ENCODE assay signal across 8 cellular contexts in genomic region chr19:10502524-10503001, GRCh38. TPM values are rescaled to one million over a fixed set of nuclear protein-coding genes. Genes with fewer than 3 reads are reported as not detected.
A peak's percentile ranks its signal among the peaks of the same experiment; 100 is the strongest.
DNase-seq lines count a peak whose midpoint lies in the region; ATAC-seq and TF ChIP-seq lines count a peak whose summit lies in the region.

No MANE protein-coding gene starts in this region.

- peak overlapping the region; percentile 9 for H2BK12ac ChIP-seq in trophoblast cell (ENCODE audit: low read length)

- no CpG with 5 or more reads among the region's 65 CpGs for WGBS in trophoblast cell (ENCODE audit: extremely low coverage, insufficient coverage, insufficient read length)

- H3K4me1 ChIP-seq in cardiac muscle cell (ENCODE audit: low read depth) (no peaks in the 10 kb centered on the region), trophoblast cell (ENCODE audit: control insufficient read depth in 1 of 2, insufficient read depth in 2 of 2, low read length in 2 of 2) (peaks cover 8 to 10% of the 10 kb centered on the region in 2 experiments), tibial artery (peaks cover 0 to 48% (median 36%) of the 10 kb centered on the region in 4 donors)

- peak; percentile 82 for ATAC-seq in HG02678 (IDR thresholded peaks at IDR 0.05; ENCODE audit: unreplicated experiment)

- no peak overlapping the region for H3K23ac ChIP-seq in trophoblast cell (ENCODE audit: low read length)

- DNase-seq in NCI-H128 (lab: John Stamatoyannopoulos, UW; ENCODE audit: unreplicated experiment): peak; percentile 86
- DNase-seq in activated naive CD8-positive, alpha-beta T cell treated with anti-CD3 and anti-CD28 coated beads, Interleukin-2, amount 50 U/mL, for 16 hours (ENCODE audit: low read depth, low spot score): peak; percentile 79
- peak; percentile 91 to 97 for DNase-seq in cardiac muscle cell (ENCODE audit: low read depth in 1 of 2, low spot score in 1 of 2)
- peak; percentile 81 to 92 for DNase-seq in trophoblast cell
- peak; percentile 94 to 97 for DNase-seq in tibial artery

- H3K4me2 ChIP-seq in SU-DHL-6 (ENCODE audit: low read depth, low read length, poor library complexity, severe bottlenecking) (peak overlapping the region; percentile 72), trophoblast cell (ENCODE audit: low read length) (peak overlapping the region; percentile 92)

- H3K79me2 ChIP-seq in SU-DHL-6 (ENCODE audit: insufficient read depth, low read length) (peaks cover 40% of the 10 kb centered on the region), trophoblast cell (ENCODE audit: control insufficient read depth, insufficient read depth, low read length, poor library complexity) (peaks cover 17% of the 10 kb centered on the region)

- peaks cover 17% of the 10 kb centered on the region for H3K79me1 ChIP-seq in trophoblast cell (ENCODE audit: low read length)

- H2BK5ac ChIP-seq in trophoblast cell (ENCODE audit: low read depth, low read length, poor library complexity): peak overlapping the region; percentile 53

- peak overlapping the region; percentile 77 for H3K4ac ChIP-seq in trophoblast cell (ENCODE audit: low read depth, low read length)

- peak overlapping the region; percentile 97 for H4K12ac ChIP-seq in trophoblast cell (ENCODE audit: low read depth, low read length)

- H3K9me3 ChIP-seq in SU-DHL-6 (ENCODE audit: insufficient read depth, low read length) (no peaks in the 10 kb centered on the region), cardiac muscle cell (ENCODE audit: low read depth) (no peaks in the 10 kb centered on the region), trophoblast cell (ENCODE audit: insufficient read depth, low read depth, low read length) (peaks cover 3% of the 10 kb centered on the region), tibial artery (no peaks in the 10 kb centered on the region)

- H4K20me1 ChIP-seq in SU-DHL-6 (ENCODE audit: low read depth, low read length): no peaks in the 10 kb centered on the region

- H3K4me3 ChIP-seq in GM12875 (ENCODE audit: low read depth, low read length): peak overlapping the region; percentile 84
- H3K4me3 ChIP-seq in SU-DHL-6 (ENCODE audit: insufficient read depth, low read length, poor library complexity, severe bottlenecking): peak overlapping the region; percentile 73
- peak overlapping the region; percentile 85 for H3K4me3 ChIP-seq in cardiac muscle cell
- H3K4me3 ChIP-seq in trophoblast cell (ENCODE audit: low read depth, low read length): peak overlapping the region; percentile 89
- H3K4me3 ChIP-seq in tibial artery: peak overlapping the region; percentile 96

- H3K27me3 ChIP-seq in SU-DHL-6 (ENCODE audit: low read length): no peaks in the 10 kb centered on the region
- no peaks in the 10 kb centered on the region for H3K27me3 ChIP-seq in cardiac muscle cell
- no peaks in the 10 kb centered on the region for H3K27me3 ChIP-seq in trophoblast cell (ENCODE audit: insufficient read depth, low read length)
- no peaks in the 10 kb centered on the region for H3K27me3 ChIP-seq in tibial artery

- peak overlapping the region; percentile 83 for H3K27ac ChIP-seq in SU-DHL-6 (ENCODE audit: low read depth, low read length)
- H3K27ac ChIP-seq in cardiac muscle cell: peak overlapping the region; percentile 85
- peak overlapping the region; percentile 69 for H3K27ac ChIP-seq in trophoblast cell (ENCODE audit: low read depth, low read length)
- peak overlapping the region; percentile 97 to 99 for H3K27ac ChIP-seq in tibial artery

- intact Hi-C loops in tibial artery (cut with DNase I; ENCODE audit: low total_unique reads): loop anchor here (5.0 kb wide), 1 partner anchor 65 kb away; the partner anchor contains the start of genes CDKN2D and KRI1

- peak overlapping the region; percentile 90 for H3K14ac ChIP-seq in trophoblast cell (ENCODE audit: low read length)

- H3K9ac ChIP-seq in SU-DHL-6 (ENCODE audit: low read length): peak overlapping the region; percentile 87
- H3K9ac ChIP-seq in trophoblast cell (ENCODE audit: low read length): peak overlapping the region; percentile 98

- H3F3A ChIP-seq in SU-DHL-6 (ENCODE audit: insufficient read depth): peaks cover 16% of the 10 kb centered on the region

- H3K9me2 ChIP-seq in SU-DHL-6 (replicated peaks; ENCODE audit: insufficient read depth, low read length): no peaks in the 10 kb centered on the region

- peak overlapping the region; percentile 95 for H4K8ac ChIP-seq in trophoblast cell (ENCODE audit: low read depth, low read length)

- H2AK5ac ChIP-seq in trophoblast cell (ENCODE audit: low read length): peak overlapping the region; percentile 17

- TF ChIP-seq CTCF in GM12875 (IDR thresholded peaks at IDR 0.05; ENCODE audit: borderline replicate concordance, insufficient read depth, low read depth, low read length) (no peak), SU-DHL-6 (IDR thresholded peaks at IDR 0.05; ENCODE audit: insufficient read depth, low read length, poor library complexity, severe bottlenecking) (no peak), cardiac muscle cell (IDR thresholded peaks at IDR 0.05; ENCODE audit: low read depth, low read length) (peak; percentile 1), tibial artery (IDR thresholded peaks at IDR 0.05) (no peak)

- peak overlapping the region; percentile 97 for H3K18ac ChIP-seq in trophoblast cell (ENCODE audit: low read length)

- H3K36me3 ChIP-seq in SU-DHL-6 (ENCODE audit: low read length) (no peaks in the 10 kb centered on the region), cardiac muscle cell (peaks cover 4% of the 10 kb centered on the region), trophoblast cell (ENCODE audit: control insufficient read depth in 1 of 2, insufficient read depth in 2 of 2, low read length in 2 of 2) (peaks cover 14% of the 10 kb centered on the region in 2 experiments), tibial artery (peaks cover 11 to 26% (median 12%) of the 10 kb centered on the region in 3 donors)

- peak overlapping the region; percentile 98 for H4K91ac ChIP-seq in trophoblast cell (ENCODE audit: low read depth, low read length)

- H2AFZ ChIP-seq in SU-DHL-6 (ENCODE audit: low read depth, low read length, severe bottlenecking) (peak overlapping the region; percentile 76), trophoblast cell (ENCODE audit: insufficient read depth, low read length, poor library complexity) (peak overlapping the region; percentile 63)

- peak overlapping the region; percentile 96 for H2BK120ac ChIP-seq in trophoblast cell (ENCODE audit: insufficient read depth, low read length, poor library complexity)

RNA-seq across cellular contexts. Expression of gene KEAP1, which starts 0.6 kb away (rescaled TPM):
- total RNA-seq in cardiac muscle cell: 70.5 and 73.6 TPM in 2 replicates
- polyA plus RNA-seq in cardiac muscle cell: 85.5 and 92.5 TPM in 2 replicates
- 29.2 and 29.6 TPM in 2 replicates for polyA plus RNA-seq in trophoblast cell (2013)

RNA-seq across cellular contexts. Expression of gene S1PR5, which starts 14.7 kb away (rescaled TPM):
- total RNA-seq in cardiac muscle cell: 0.60 and 0.63 TPM in 2 replicates
- polyA plus RNA-seq in cardiac muscle cell: 0.75 TPM in 1 of 2 replicates, not detected in the other
- polyA plus RNA-seq in trophoblast cell (2013): 1.2 and 1.3 TPM in 2 replicates

RNA-seq across cellular contexts. Expression of gene ATG4D, which starts 41.1 kb away (rescaled TPM):
- 67.0 and 67.3 TPM in 2 replicates for total RNA-seq in cardiac muscle cell
- 69.0 and 74.0 TPM in 2 replicates for polyA plus RNA-seq in cardiac muscle cell
- 14.1 and 14.7 TPM in 2 replicates for polyA plus RNA-seq in trophoblast cell (2013)

Comparison
In these comparisons a context has a peak if more than half of its experiments do, and no peak if none do; other contexts are left out.
1. Peak in every context shown above with its lines: DNase-seq, ATAC-seq, H3K4me3 ChIP-seq and H3K27ac ChIP-seq.